Comparison of ENCODE assay signal across 9 cellular contexts in genomic region chr12:121214171-121214777, GRCh38. TPM values are rescaled to one million over a fixed set of nuclear protein-coding genes. Genes with fewer than 3 reads are reported as not detected.
DNase-seq lines count a peak whose midpoint lies in the region; ATAC-seq and TF ChIP-seq lines count a peak whose summit lies in the region.
"Had no signal": no experiment of that assay in that cellular context is flagged by ENCODE, and none has a peak within 500 bp of the region (broad histone marks: within the 10 kb centered on the region; RNA-seq: fewer than 3 reads in every experiment).

No MANE protein-coding gene starts in this region.

- no peak overlapping the region for H3K4me3 ChIP-seq in NB4 (ENCODE audit: low read depth, low read length)
- no peak overlapping the region for H3K4me3 ChIP-seq in brain microvascular endothelial cell (ENCODE audit: low read depth, low read length)
- H3K4me3 ChIP-seq in MG63: no peak overlapping the region

- ATAC-seq in GM19324 (IDR thresholded peaks at IDR 0.05; ENCODE audit: low FRiP score, unreplicated experiment): no peak

- H3K27ac ChIP-seq in C4-2B (0 out of 2 replicates have a peak overlapping the region, but pooled peaks have one; percentile 21), brain microvascular endothelial cell (peak overlapping the region; percentile 48)

- TF ChIP-seq POLR2A in NB4 (IDR thresholded peaks at IDR 0.05; ENCODE audit: extremely low read depth, insufficient read length): no peak

- DNase-seq in NB4 (ENCODE audit: low read depth): peak; percentile 48
- DNase-seq in brain microvascular endothelial cell: peak; percentile 20
- peak; percentile 20 for DNase-seq in myocyte (ENCODE audit: low read depth)
- DNase-seq in MG63: no peak
- DNase-seq in NCI-H1417 (lab: John Stamatoyannopoulos, UW): no peak
- no peak for DNase-seq in activated CD8-positive, alpha-beta memory T cell treated with anti-CD3 and anti-CD28 coated beads, Interleukin-2, amount 50 U/mL, for 4 hours
- DNase-seq: NCI-H1694 had no signal

- no peaks in the 10 kb centered on the region for H3K27me3 ChIP-seq in brain microvascular endothelial cell (replicated peaks)
- no peaks in the 10 kb centered on the region for H3K27me3 ChIP-seq in MG63

- H3K36me3 ChIP-seq in brain microvascular endothelial cell (replicated peaks) (no peaks in the 10 kb centered on the region), MG63 (peaks cover 2% of the 10 kb centered on the region; the same call in 1 of the 2 replicates)

- TF ChIP-seq CTCF in C4-2B (conservative IDR thresholded peaks at IDR 0.05) (no peak), NB4 (IDR thresholded peaks at IDR 0.05; ENCODE audit: low read depth, low read length) (no peak), brain microvascular endothelial cell (IDR thresholded peaks at IDR 0.05; ENCODE audit: low read depth, low read length, missing control alignments) (no peak)

- in situ Hi-C loops in brain microvascular endothelial cell (cut with HindIII; ENCODE audit: low pct_ligation_motif_present, low sequenced_read_pairs): no loop called here

- no peaks in the 10 kb centered on the region for H3K9me3 ChIP-seq in MG63

RNA-seq across cellular contexts. Expression of gene P2RX4, which starts 4.3 kb away (rescaled TPM):
- 6.0 and 6.1 TPM in 2 replicates for total RNA-seq in myocyte
- 11.3 TPM for polyA plus RNA-seq in myocyte (2012)
- total RNA-seq in MG63 (2014; rRNA removed; shearing (Covaris generic); ENCODE audit: low replicate concordance): 16.5 and 18.7 TPM in 2 replicates

Comparison
In these comparisons a context has a peak if more than half of its experiments do, and no peak if none do; other contexts are left out.
1. DNase-seq: peak in NB4 (single experiment), brain microvascular endothelial cell (single experiment) and myocyte (single experiment); none in MG63 (single experiment), NCI-H1417 (0 of 3) and activated CD8-positive, alpha-beta memory T cell treated with anti-CD3 and anti-CD28 coated beads, Interleukin-2, amount 50 U/mL, for 4 hours (single experiment).